Comparison of ENCODE assay signal across 8 cellular contexts in genomic region chr20:50931048-50931305, GRCh38. TPM values are rescaled to one million over a fixed set of nuclear protein-coding genes. Genes with fewer than 3 reads are reported as not detected.
DNase-seq lines count a peak whose midpoint lies in the region; ATAC-seq and TF ChIP-seq lines count a peak whose summit lies in the region.

No MANE protein-coding gene starts in this region.

- peaks cover 37% of the 10 kb centered on the region for H3K36me3 ChIP-seq in ACC112 (ENCODE audit: insufficient read depth, low read length)
- H3K36me3 ChIP-seq in left ventricle myocardium inferior: peaks cover 31% of the 10 kb centered on the region
- H3K36me3 ChIP-seq in skeletal muscle satellite cell (ENCODE audit: insufficient read depth, low read length): peaks cover 43% of the 10 kb centered on the region

- peak; percentile 63 for DNase-seq in activated T-helper 9 cell treated with anti-CD3 and anti-CD28 coated beads, Interleukin-2, amount 50 U/mL, for 16 hours (ENCODE audit: low read depth)
- DNase-seq in left ventricle myocardium inferior: no peak
- no peak for DNase-seq in DMS79 (lab: John Stamatoyannopoulos, UW)

- H3K4me1 ChIP-seq in ACC112 (ENCODE audit: control insufficient read depth, insufficient read depth, low read length, unreplicated experiment) (peaks cover 34% of the 10 kb centered on the region), left ventricle myocardium inferior (peaks cover 60% of the 10 kb centered on the region), skeletal muscle satellite cell (ENCODE audit: control insufficient read depth, insufficient read depth, low read length) (peaks cover 25% of the 10 kb centered on the region)

- intact Hi-C loops in left ventricle myocardium inferior (cut with micrococcal nuclease): no loop called here

- no peaks in the 10 kb centered on the region for H3K9me3 ChIP-seq in left ventricle myocardium inferior (replicated peaks)
- no peaks in the 10 kb centered on the region for H3K9me3 ChIP-seq in skeletal muscle satellite cell (replicated peaks; ENCODE audit: low read length)

- H3K4me3 ChIP-seq in ACC112 (ENCODE audit: low read depth, low read length) (peak overlapping the region; percentile 73), left ventricle myocardium inferior (peak overlapping the region; percentile 81), skeletal muscle satellite cell (ENCODE audit: low read length) (peak overlapping the region; percentile 71)

- TF ChIP-seq CTCF in left ventricle myocardium inferior (IDR thresholded peaks at IDR 0.05; ENCODE audit: borderline replicate concordance): no peak

- H3K27ac ChIP-seq in ACC112 (ENCODE audit: low read depth, low read length) (peak overlapping the region; percentile 76), left ventricle myocardium inferior (replicated peaks) (peak overlapping the region; percentile 99)

- H3K27me3 ChIP-seq in ACC112 (ENCODE audit: insufficient read depth, low read length): no peaks in the 10 kb centered on the region
- H3K27me3 ChIP-seq in left ventricle myocardium inferior (ENCODE audit: low read depth): no peaks in the 10 kb centered on the region
- no peaks in the 10 kb centered on the region for H3K27me3 ChIP-seq in skeletal muscle satellite cell (ENCODE audit: control insufficient read depth, insufficient read depth, low read length)

- H2AFZ ChIP-seq in ACC112 (ENCODE audit: low read length, unreplicated experiment): no peak overlapping the region

- peak overlapping the region; percentile 91 for H3K9ac ChIP-seq in skeletal muscle satellite cell (ENCODE audit: low read depth, low read length)

- H3K79me2 ChIP-seq in ACC112 (ENCODE audit: control insufficient read depth, insufficient read depth, low read length, unreplicated experiment): peaks cover 50% of the 10 kb centered on the region

- peak overlapping the region; percentile 64 for H3K4me2 ChIP-seq in skeletal muscle satellite cell (ENCODE audit: low read length)

- ATAC-seq in GM19025 (IDR thresholded peaks at IDR 0.05; ENCODE audit: low read depth, unreplicated experiment) (peak; percentile 9), HG03342 (IDR thresholded peaks at IDR 0.05; ENCODE audit: unreplicated experiment) (peak; percentile 16), HG03469 (IDR thresholded peaks at IDR 0.05; ENCODE audit: unreplicated experiment) (no peak)

RNA-seq across cellular contexts. Expression of gene ADNP, which starts 0.3 kb away (rescaled TPM):
- 27.3 TPM for total RNA-seq in left ventricle myocardium inferior
- 18.8 and 19.3 TPM in 2 replicates for total RNA-seq in skeletal muscle satellite cell (2012; rRNA removed)

RNA-seq across cellular contexts. Expression of gene DPM1, which starts 27.4 kb away (rescaled TPM):
- 44.9 TPM for total RNA-seq in left ventricle myocardium inferior
- 87.7 and 102 TPM in 2 replicates for total RNA-seq in skeletal muscle satellite cell (2012; rRNA removed)

RNA-seq across cellular contexts. Expression of gene MOCS3, which starts 27.6 kb away (rescaled TPM):
- 2.8 TPM for total RNA-seq in left ventricle myocardium inferior
- total RNA-seq in skeletal muscle satellite cell (2012; rRNA removed): 10.1 and 11.8 TPM in 2 replicates
